1 cellular context compared by ENCODE assay signal in genomic region chr3:69143605-69144004, GRCh38.
TF ChIP-seq lines count a peak whose summit lies in the region.

No MANE protein-coding gene starts in this region.

TF ChIP-seq in K562, 482 proteins besides CTCF, POLR2A, EP300 and RAD21 (continued from another document):
- TF ChIP-seq, protein P1, sequence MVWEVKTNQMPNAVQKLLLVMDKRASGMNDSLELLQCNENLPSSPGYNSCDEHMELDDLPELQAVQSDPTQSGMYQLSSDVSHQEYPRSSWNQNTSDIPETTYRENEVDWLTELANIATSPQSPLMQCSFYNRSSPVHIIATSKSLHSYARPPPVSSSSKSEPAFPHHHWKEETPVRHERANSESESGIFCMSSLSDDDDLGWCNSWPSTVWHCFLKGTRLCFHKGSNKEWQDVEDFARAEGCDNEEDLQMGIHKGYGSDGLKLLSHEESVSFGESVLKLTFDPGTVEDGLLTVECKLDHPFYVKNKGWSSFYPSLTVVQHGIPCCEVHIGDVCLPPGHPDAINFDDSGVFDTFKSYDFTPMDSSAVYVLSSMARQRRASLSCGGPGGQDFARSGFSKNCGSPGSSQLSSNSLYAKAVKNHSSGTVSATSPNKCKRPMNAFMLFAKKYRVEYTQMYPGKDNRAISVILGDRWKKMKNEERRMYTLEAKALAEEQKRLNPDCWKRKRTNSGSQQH (CRISPR knock-in tag; IDR thresholded peaks at IDR 0.05): no peak
- TF ChIP-seq TFAM (CRISPR knock-in tag; conservative IDR thresholded peaks at IDR 0.05) (no peak), KDM1A (IDR thresholded peaks at IDR 0.05) (no peak), STAT5A (IDR thresholded peaks at IDR 0.05; ENCODE audit: borderline replicate concordance, low read length) (no peak), CBFA2T2 (conservative IDR thresholded peaks at IDR 0.05) (no peak), GABPA (tag; conservative IDR thresholded peaks at IDR 0.05; ENCODE audit: low read depth) (no peak), RHOXF2B (CRISPR knock-in tag; conservative IDR thresholded peaks at IDR 0.05) (no peak), KLF10 (CRISPR knock-in tag; IDR thresholded peaks at IDR 0.05) (no peak), BCOR (IDR thresholded peaks at IDR 0.05) (no peak), CBX1 (IDR thresholded peaks at IDR 0.05; ENCODE audit: low read depth) (no peak), KAT2B (IDR thresholded peaks at IDR 0.05; ENCODE audit: low read depth, low read length) (no peak), MAZ (CRISPR knock-in tag; conservative IDR thresholded peaks at IDR 0.05 in 1 of 2, IDR thresholded peaks at IDR 0.05 in 1 of 2) (no peak), SFPQ (IDR thresholded peaks at IDR 0.05; ENCODE audit: low read depth, low read length) (no peak), POLR3A (IDR thresholded peaks at IDR 0.05; ENCODE audit: borderline replicate concordance, extremely low read depth, insufficient read depth, insufficient read length) (no peak), ZNF3 (CRISPR knock-in tag; IDR thresholded peaks at IDR 0.05) (no peak), PKNOX1 (IDR thresholded peaks at IDR 0.05) (peak; percentile 32), ARID2 (IDR thresholded peaks at IDR 0.05) (no peak), ZNF668 (CRISPR knock-in tag; IDR thresholded peaks at IDR 0.05) (no peak), ZNF699 (CRISPR knock-in tag; IDR thresholded peaks at IDR 0.05; ENCODE audit: insufficient replicate concordance) (no peak), CHD1 (IDR thresholded peaks at IDR 0.05; ENCODE audit: low read length) (no peak), ZNF764 (CRISPR knock-in tag; IDR thresholded peaks at IDR 0.05; ENCODE audit: low read depth) (no peak), ELF2 (CRISPR knock-in tag; IDR thresholded peaks at IDR 0.05) (no peak), SMARCC2 (IDR thresholded peaks at IDR 0.05; ENCODE audit: low read depth) (no peak), EWSR1 (IDR thresholded peaks at IDR 0.05; ENCODE audit: borderline replicate concordance, low read depth, partially characterized antibody) (no peak), NR2C1 (IDR thresholded peaks at IDR 0.05) (no peak), NR2C1 (tag; IDR thresholded peaks at IDR 0.05) (peak; percentile 43; the same call in 1 of the 2 replicates), KAT8 (IDR thresholded peaks at IDR 0.05; ENCODE audit: low read depth) (no peak), ZNF717 (CRISPR knock-in tag; IDR thresholded peaks at IDR 0.05) (no peak), HOXB6 (CRISPR knock-in tag; IDR thresholded peaks at IDR 0.05; ENCODE audit: borderline replicate concordance) (no peak)
- TF ChIP-seq, protein P2, sequence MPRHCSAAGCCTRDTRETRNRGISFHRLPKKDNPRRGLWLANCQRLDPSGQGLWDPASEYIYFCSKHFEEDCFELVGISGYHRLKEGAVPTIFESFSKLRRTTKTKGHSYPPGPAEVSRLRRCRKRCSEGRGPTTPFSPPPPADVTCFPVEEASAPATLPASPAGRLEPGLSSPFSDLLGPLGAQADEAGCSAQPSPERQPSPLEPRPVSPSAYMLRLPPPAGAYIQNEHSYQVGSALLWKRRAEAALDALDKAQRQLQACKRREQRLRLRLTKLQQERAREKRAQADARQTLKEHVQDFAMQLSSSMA (CRISPR knock-in tag; IDR thresholded peaks at IDR 0.05): no peak
- TF ChIP-seq, protein P3, sequence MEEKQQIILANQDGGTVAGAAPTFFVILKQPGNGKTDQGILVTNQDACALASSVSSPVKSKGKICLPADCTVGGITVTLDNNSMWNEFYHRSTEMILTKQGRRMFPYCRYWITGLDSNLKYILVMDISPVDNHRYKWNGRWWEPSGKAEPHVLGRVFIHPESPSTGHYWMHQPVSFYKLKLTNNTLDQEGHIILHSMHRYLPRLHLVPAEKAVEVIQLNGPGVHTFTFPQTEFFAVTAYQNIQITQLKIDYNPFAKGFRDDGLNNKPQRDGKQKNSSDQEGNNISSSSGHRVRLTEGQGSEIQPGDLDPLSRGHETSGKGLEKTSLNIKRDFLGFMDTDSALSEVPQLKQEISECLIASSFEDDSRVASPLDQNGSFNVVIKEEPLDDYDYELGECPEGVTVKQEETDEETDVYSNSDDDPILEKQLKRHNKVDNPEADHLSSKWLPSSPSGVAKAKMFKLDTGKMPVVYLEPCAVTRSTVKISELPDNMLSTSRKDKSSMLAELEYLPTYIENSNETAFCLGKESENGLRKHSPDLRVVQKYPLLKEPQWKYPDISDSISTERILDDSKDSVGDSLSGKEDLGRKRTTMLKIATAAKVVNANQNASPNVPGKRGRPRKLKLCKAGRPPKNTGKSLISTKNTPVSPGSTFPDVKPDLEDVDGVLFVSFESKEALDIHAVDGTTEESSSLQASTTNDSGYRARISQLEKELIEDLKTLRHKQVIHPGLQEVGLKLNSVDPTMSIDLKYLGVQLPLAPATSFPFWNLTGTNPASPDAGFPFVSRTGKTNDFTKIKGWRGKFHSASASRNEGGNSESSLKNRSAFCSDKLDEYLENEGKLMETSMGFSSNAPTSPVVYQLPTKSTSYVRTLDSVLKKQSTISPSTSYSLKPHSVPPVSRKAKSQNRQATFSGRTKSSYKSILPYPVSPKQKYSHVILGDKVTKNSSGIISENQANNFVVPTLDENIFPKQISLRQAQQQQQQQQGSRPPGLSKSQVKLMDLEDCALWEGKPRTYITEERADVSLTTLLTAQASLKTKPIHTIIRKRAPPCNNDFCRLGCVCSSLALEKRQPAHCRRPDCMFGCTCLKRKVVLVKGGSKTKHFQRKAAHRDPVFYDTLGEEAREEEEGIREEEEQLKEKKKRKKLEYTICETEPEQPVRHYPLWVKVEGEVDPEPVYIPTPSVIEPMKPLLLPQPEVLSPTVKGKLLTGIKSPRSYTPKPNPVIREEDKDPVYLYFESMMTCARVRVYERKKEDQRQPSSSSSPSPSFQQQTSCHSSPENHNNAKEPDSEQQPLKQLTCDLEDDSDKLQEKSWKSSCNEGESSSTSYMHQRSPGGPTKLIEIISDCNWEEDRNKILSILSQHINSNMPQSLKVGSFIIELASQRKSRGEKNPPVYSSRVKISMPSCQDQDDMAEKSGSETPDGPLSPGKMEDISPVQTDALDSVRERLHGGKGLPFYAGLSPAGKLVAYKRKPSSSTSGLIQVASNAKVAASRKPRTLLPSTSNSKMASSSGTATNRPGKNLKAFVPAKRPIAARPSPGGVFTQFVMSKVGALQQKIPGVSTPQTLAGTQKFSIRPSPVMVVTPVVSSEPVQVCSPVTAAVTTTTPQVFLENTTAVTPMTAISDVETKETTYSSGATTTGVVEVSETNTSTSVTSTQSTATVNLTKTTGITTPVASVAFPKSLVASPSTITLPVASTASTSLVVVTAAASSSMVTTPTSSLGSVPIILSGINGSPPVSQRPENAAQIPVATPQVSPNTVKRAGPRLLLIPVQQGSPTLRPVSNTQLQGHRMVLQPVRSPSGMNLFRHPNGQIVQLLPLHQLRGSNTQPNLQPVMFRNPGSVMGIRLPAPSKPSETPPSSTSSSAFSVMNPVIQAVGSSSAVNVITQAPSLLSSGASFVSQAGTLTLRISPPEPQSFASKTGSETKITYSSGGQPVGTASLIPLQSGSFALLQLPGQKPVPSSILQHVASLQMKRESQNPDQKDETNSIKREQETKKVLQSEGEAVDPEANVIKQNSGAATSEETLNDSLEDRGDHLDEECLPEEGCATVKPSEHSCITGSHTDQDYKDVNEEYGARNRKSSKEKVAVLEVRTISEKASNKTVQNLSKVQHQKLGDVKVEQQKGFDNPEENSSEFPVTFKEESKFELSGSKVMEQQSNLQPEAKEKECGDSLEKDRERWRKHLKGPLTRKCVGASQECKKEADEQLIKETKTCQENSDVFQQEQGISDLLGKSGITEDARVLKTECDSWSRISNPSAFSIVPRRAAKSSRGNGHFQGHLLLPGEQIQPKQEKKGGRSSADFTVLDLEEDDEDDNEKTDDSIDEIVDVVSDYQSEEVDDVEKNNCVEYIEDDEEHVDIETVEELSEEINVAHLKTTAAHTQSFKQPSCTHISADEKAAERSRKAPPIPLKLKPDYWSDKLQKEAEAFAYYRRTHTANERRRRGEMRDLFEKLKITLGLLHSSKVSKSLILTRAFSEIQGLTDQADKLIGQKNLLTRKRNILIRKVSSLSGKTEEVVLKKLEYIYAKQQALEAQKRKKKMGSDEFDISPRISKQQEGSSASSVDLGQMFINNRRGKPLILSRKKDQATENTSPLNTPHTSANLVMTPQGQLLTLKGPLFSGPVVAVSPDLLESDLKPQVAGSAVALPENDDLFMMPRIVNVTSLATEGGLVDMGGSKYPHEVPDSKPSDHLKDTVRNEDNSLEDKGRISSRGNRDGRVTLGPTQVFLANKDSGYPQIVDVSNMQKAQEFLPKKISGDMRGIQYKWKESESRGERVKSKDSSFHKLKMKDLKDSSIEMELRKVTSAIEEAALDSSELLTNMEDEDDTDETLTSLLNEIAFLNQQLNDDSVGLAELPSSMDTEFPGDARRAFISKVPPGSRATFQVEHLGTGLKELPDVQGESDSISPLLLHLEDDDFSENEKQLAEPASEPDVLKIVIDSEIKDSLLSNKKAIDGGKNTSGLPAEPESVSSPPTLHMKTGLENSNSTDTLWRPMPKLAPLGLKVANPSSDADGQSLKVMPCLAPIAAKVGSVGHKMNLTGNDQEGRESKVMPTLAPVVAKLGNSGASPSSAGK (IDR thresholded peaks at IDR 0.05): no peak
- TF ChIP-seq, protein P4, sequence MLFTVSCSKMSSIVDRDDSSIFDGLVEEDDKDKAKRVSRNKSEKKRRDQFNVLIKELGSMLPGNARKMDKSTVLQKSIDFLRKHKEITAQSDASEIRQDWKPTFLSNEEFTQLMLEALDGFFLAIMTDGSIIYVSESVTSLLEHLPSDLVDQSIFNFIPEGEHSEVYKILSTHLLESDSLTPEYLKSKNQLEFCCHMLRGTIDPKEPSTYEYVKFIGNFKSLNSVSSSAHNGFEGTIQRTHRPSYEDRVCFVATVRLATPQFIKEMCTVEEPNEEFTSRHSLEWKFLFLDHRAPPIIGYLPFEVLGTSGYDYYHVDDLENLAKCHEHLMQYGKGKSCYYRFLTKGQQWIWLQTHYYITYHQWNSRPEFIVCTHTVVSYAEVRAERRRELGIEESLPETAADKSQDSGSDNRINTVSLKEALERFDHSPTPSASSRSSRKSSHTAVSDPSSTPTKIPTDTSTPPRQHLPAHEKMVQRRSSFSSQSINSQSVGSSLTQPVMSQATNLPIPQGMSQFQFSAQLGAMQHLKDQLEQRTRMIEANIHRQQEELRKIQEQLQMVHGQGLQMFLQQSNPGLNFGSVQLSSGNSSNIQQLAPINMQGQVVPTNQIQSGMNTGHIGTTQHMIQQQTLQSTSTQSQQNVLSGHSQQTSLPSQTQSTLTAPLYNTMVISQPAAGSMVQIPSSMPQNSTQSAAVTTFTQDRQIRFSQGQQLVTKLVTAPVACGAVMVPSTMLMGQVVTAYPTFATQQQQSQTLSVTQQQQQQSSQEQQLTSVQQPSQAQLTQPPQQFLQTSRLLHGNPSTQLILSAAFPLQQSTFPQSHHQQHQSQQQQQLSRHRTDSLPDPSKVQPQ (CRISPR knock-in tag; IDR thresholded peaks at IDR 0.05; ENCODE audit: borderline replicate concordance): no peak
TF ChIP-seq in K562: peak in this region for 62.
